In genomic region chr12:47779301-47779942, GRCh38 we compare ENCODE assay signal across 1 cellular context.
TF ChIP-seq lines count a peak whose summit lies in the region.

No MANE protein-coding gene starts in this region.

TF ChIP-seq in K562, 482 proteins besides CTCF, POLR2A, EP300 and RAD21 (continued from another document and continues in another):
- TF ChIP-seq ZNF318 (IDR thresholded peaks at IDR 0.05; ENCODE audit: borderline replicate concordance in 1 of 2, low read depth in 1 of 2) (no peak), PML (IDR thresholded peaks at IDR 0.05; ENCODE audit: low read length) (no peak), E2F5 (CRISPR knock-in tag; IDR thresholded peaks at IDR 0.05) (peak; percentile 34; the same call in 1 of the 2 replicates), ATF4 (CRISPR knock-in tag; IDR thresholded peaks at IDR 0.05) (no peak), HDAC3 (IDR thresholded peaks at IDR 0.05; ENCODE audit: borderline replicate concordance, partially characterized antibody) (no peak), PTBP1 (IDR thresholded peaks at IDR 0.05; ENCODE audit: low read depth, low read length) (no peak), RBM17 (IDR thresholded peaks at IDR 0.05; ENCODE audit: borderline replicate concordance, low read depth, low read length) (no peak), E2F4 (CRISPR knock-in tag; IDR thresholded peaks at IDR 0.05; ENCODE audit: low read depth) (no peak), BRD4 (IDR thresholded peaks at IDR 0.05) (no peak), THAP12 (CRISPR knock-in tag; IDR thresholded peaks at IDR 0.05) (no peak), SMAD1 (IDR thresholded peaks at IDR 0.05; ENCODE audit: low read depth, low read length, partially characterized antibody) (no peak), KLF1 (tag; IDR thresholded peaks at IDR 0.05) (no peak), SP1 (CRISPR knock-in tag; IDR thresholded peaks at IDR 0.05) (peak; percentile 64; the same call in 1 of the 2 replicates), XRCC4 (IDR thresholded peaks at IDR 0.05; ENCODE audit: extremely low read depth, insufficient read depth, insufficient read length) (no peak), YY1 (IDR thresholded peaks at IDR 0.05; ENCODE audit: borderline replicate concordance in 1 of 3, control insufficient read depth in 1 of 3, extremely low read depth in 1 of 3, insufficient read depth in 3 of 3, insufficient read length in 1 of 3, insufficient replicate concordance in 2 of 3, low read depth in 1 of 3, low read length in 2 of 3) (no peak), ZNF668 (CRISPR knock-in tag; IDR thresholded peaks at IDR 0.05) (no peak), DEAF1 (CRISPR knock-in tag; IDR thresholded peaks at IDR 0.05) (peak; percentile 85), ZNF140 (CRISPR knock-in tag; IDR thresholded peaks at IDR 0.05) (no peak), RBM22 (IDR thresholded peaks at IDR 0.05; ENCODE audit: low read depth, low read length, poor library complexity, severe bottlenecking) (no peak), RBFOX2 (IDR thresholded peaks at IDR 0.05; ENCODE audit: low read depth, low read length) (peak; percentile 51; the same call in 1 of the 2 replicates), HINFP (tag; conservative IDR thresholded peaks at IDR 0.05; ENCODE audit: low read depth) (no peak), GABPB1 (CRISPR knock-in tag; IDR thresholded peaks at IDR 0.05) (no peak), RBM15 (IDR thresholded peaks at IDR 0.05; ENCODE audit: insufficient read depth, low read length) (no peak), KLF10 (CRISPR knock-in tag; IDR thresholded peaks at IDR 0.05) (no peak), ZNF717 (CRISPR knock-in tag; IDR thresholded peaks at IDR 0.05) (no peak), HDGF (IDR thresholded peaks at IDR 0.05) (no peak), SREBF1 (IDR thresholded peaks at IDR 0.05; ENCODE audit: borderline replicate concordance, low read depth, low read length) (no peak), ZFP91 (CRISPR knock-in tag; IDR thresholded peaks at IDR 0.05) (0 out of 2 replicates have a peak, but pooled peaks have one; percentile 20), NCOA1 (IDR thresholded peaks at IDR 0.05; ENCODE audit: low read depth) (no peak), THRB (CRISPR knock-in tag; conservative IDR thresholded peaks at IDR 0.05) (0 out of 2 replicates have a peak, but pooled peaks have one; percentile 29), BRCA1 (IDR thresholded peaks at IDR 0.05) (no peak), BRCA1 (CRISPR knock-in tag; IDR thresholded peaks at IDR 0.05) (no peak), ZBTB8A (IDR thresholded peaks at IDR 0.05; ENCODE audit: partially characterized antibody) (no peak), NR0B1 (IDR thresholded peaks at IDR 0.05; ENCODE audit: partially characterized antibody) (no peak), ZNF133 (CRISPR knock-in tag; IDR thresholded peaks at IDR 0.05) (no peak), CBFA2T2 (conservative IDR thresholded peaks at IDR 0.05) (no peak), TCF15 (CRISPR knock-in tag; IDR thresholded peaks at IDR 0.05) (no peak), MAZ (CRISPR knock-in tag; conservative IDR thresholded peaks at IDR 0.05 in 1 of 2, IDR thresholded peaks at IDR 0.05 in 1 of 2) (peak in 1 of 2 experiments; percentile 66; a peak in 2 of 4 replicates)
